Comparison of ENCODE assay signal across 24 cellular contexts in the genomic region with DNA sequence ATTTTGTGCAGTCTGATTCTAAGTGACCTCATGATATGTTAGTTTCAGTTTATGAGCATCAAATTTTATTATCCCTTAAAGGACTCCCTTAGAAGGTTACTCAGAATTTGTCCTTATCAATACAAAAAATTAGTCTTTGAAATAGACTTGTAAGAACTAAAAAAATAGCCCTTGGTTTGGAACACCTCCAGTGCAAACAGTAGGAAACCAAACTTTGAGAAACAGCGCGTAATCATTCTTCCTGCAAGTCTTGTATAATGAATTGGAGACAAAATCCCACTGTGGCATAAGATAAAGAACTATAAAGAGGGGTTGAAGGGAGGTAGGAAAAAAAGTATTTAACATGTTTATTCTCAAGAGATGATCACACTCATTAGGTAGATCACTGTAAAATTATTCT. TPM values are rescaled to one million over a fixed set of nuclear protein-coding genes. Genes with fewer than 3 reads are reported as not detected.
DNase-seq lines count a peak whose midpoint lies in the region; ATAC-seq, FAIRE-seq and TF ChIP-seq lines count a peak whose summit lies in the region.
"Had no signal": no experiment of that assay in that cellular context is flagged by ENCODE, and none has a peak within 500 bp of the region (broad histone marks: within the 10 kb centered on the region; RNA-seq: fewer than 3 reads in every experiment).

No MANE protein-coding gene starts in this region.

- H3K27me3 Mint-ChIP-seq in activated T-cell treated with anti-CD3 and anti-CD28 coated beads, Interleukin-2, amount 50 U/mL, for 72 hours (ENCODE audit: low read depth) = peaks cover 43% of the 10 kb centered on the region
- H3K27me3 Mint-ChIP-seq in CD8-positive, alpha-beta T cell (ENCODE audit: low read depth) = peaks cover 51% of the 10 kb centered on the region

- no peaks in the 10 kb centered on the region for H3K36me3 ChIP-seq in endothelial cell of umbilical vein (ENCODE audit: control insufficient read depth in 2 of 2, extremely low read depth in 1 of 2, insufficient read depth in 2 of 2, low read length in 2 of 2)
- H3K36me3 ChIP-seq in CD8-positive, alpha-beta T cell (ENCODE audit: insufficient read depth, low read length) = no peaks in the 10 kb centered on the region
- H3K36me3 ChIP-seq: BLaER1, HAP-1 had no signal

- H3K4me1 Mint-ChIP-seq in activated T-cell treated with anti-CD3 and anti-CD28 coated beads, Interleukin-2, amount 50 U/mL, for 72 hours (ENCODE audit: low read depth) = peaks cover 8% of the 10 kb centered on the region
- no peaks in the 10 kb centered on the region for H3K4me1 Mint-ChIP-seq in CD8-positive, alpha-beta T cell (ENCODE audit: low read depth)
- H3K4me1 Mint-ChIP-seq: B cell had no signal

- DNase-seq in activated T-cell treated with anti-CD3 and anti-CD28 coated beads, Interleukin-2, amount 50 U/mL, for 72 hours = no peak
- DNase-seq in activated T-cell treated with anti-CD3 and anti-CD28 coated beads for 4 hours = no peak
- DNase-seq in astrocyte of the spinal cord (ENCODE audit: low read depth, low spot score) = peak; percentile 52
- DNase-seq in endothelial cell of umbilical vein (ENCODE audit: low read depth, low spot score) = peak; percentile 60
- DNase-seq in CD8-positive, alpha-beta T cell = no peak
- DNase-seq in NCI-H748 (lab: John Stamatoyannopoulos, UW; ENCODE audit: unreplicated experiment) = no peak
- DNase-seq in SKM-1 treated with dmso at 0.1 percent for 144 hours (lab: John Stamatoyannopoulos, UW; ENCODE audit: unreplicated experiment) = no peak
- DNase-seq: Calu3; CD4-positive, alpha-beta T cell; COR-L47; DMS53; DMS79 treated with DMSO at 0.1 percent for 48 hours; GF-D8; GOT3 had no signal

- H2AFZ ChIP-seq in endothelial cell of umbilical vein (ENCODE audit: low read depth, low read length) = no peak overlapping the region

- H3K9ac ChIP-seq in endothelial cell of umbilical vein (replicated peaks; ENCODE audit: extremely low read depth, insufficient read depth, low read length) = no peak overlapping the region
- H3K9ac ChIP-seq: BLaER1 had no signal

- no peaks in the 10 kb centered on the region for H3K9me1 ChIP-seq in endothelial cell of umbilical vein (replicated peaks; ENCODE audit: control insufficient read depth, extremely low read depth, insufficient read depth, low read length)

- POLR2A ChIA-PET in endothelial cell of umbilical vein (lab: Charles Lee) = no interaction called here
- POLR2A ChIA-PET in CD8-positive, alpha-beta T cell (lab: Charles Lee) = no interaction called here

- no peaks in the 10 kb centered on the region for H3K79me2 ChIP-seq in endothelial cell of umbilical vein (ENCODE audit: control insufficient read depth, insufficient read depth, low read length)

- CTCF ChIA-PET in endothelial cell of umbilical vein (lab: Charles Lee) = interaction anchor here (1.1 to 1.8 kb wide), 3 partner anchors 15 to 54 kb away, joined by 3 to 4 read pairs (median 4); no protein-coding TSS in a partner anchor
- CTCF ChIA-PET in CD8-positive, alpha-beta T cell (lab: Charles Lee) = no interaction called here

- intact Hi-C loops in endothelial cell of umbilical vein (cut with micrococcal nuclease) = no loop called here
- intact Hi-C loops in CD8-positive, alpha-beta T cell (cut with DNase I, micrococcal nuclease) = no loop called here

- FAIRE-seq in endothelial cell of umbilical vein (lab: Jason Lieb, UNC) = no peak
- FAIRE-seq: A204.1, GM12891, GM18507, H54 had no signal

- peaks cover 1 to 4% of the 10 kb centered on the region in 2 donors for H3K36me3 Mint-ChIP-seq in activated T-cell treated with anti-CD3 and anti-CD28 coated beads, Interleukin-2, amount 50 U/mL, for 72 hours (ENCODE audit: insufficient read depth in 2 of 2)
- H3K36me3 Mint-ChIP-seq in CD8-positive, alpha-beta T cell = no peaks in the 10 kb centered on the region

- H3K4me3 ChIP-seq in astrocyte of the spinal cord (ENCODE audit: low read depth, low read length) (no peak overlapping the region), endothelial cell of umbilical vein (replicated peaks in 1 of 3; ENCODE audit: insufficient read depth in 1 of 3, low read depth in 1 of 3, low read length in 3 of 3) (no peak overlapping the region)
- H3K4me3 ChIP-seq in CD8-positive, alpha-beta T cell (ENCODE audit: low read depth, low read length) = no peak overlapping the region
- H3K4me3 ChIP-seq: BLaER1, HAP-1 had no signal

- no peak for TF ChIP-seq POLR2A in endothelial cell of umbilical vein (IDR thresholded peaks at IDR 0.05; ENCODE audit: low read depth, low read length)

- H3K9me3 ChIP-seq in endothelial cell of umbilical vein (replicated peaks; ENCODE audit: control insufficient read depth, insufficient read depth, low read length) = no peaks in the 10 kb centered on the region
- H3K9me3 ChIP-seq in CD8-positive, alpha-beta T cell (ENCODE audit: low read length) = no peaks in the 10 kb centered on the region
- H3K9me3 ChIP-seq: BLaER1, HAP-1 had no signal

- dilution Hi-C loops in endothelial cell of umbilical vein (cut with MboI; ENCODE audit: extremely low pct_ligation_motif_present, low sequenced_read_pairs) = no loop called here

- no peak overlapping the region for H3K27ac ChIP-seq in endothelial cell of umbilical vein (ENCODE audit: insufficient read depth, low read depth, low read length)
- no peak overlapping the region for H3K27ac ChIP-seq in CD8-positive, alpha-beta T cell (ENCODE audit: low read depth, low read length)
- H3K27ac ChIP-seq: 22Rv1, BLaER1, C4-2B had no signal

- no peak for ATAC-seq in activated T-cell treated with anti-CD3 and anti-CD28 coated beads, Interleukin-2, amount 50 U/mL, for 72 hours (replicated peaks in 1 of 2)
- no peak for ATAC-seq in CD8-positive, alpha-beta T cell
- no peak for ATAC-seq in HG02970 (IDR thresholded peaks at IDR 0.05; ENCODE audit: low FRiP score, unreplicated experiment)

- no peaks in the 10 kb centered on the region for H3K27me3 ChIP-seq in endothelial cell of umbilical vein (ENCODE audit: control insufficient read depth in 2 of 2, insufficient read depth in 2 of 2, low read length in 2 of 2)
- H3K27me3 ChIP-seq in CD8-positive, alpha-beta T cell (ENCODE audit: insufficient read depth, low read length) = peaks cover 2% of the 10 kb centered on the region
- H3K27me3 ChIP-seq: BLaER1 had no signal

- in situ Hi-C loops in astrocyte of the spinal cord (cut with HindIII; ENCODE audit: low sequenced_read_pairs) = no loop called here

- H3K4me3 Mint-ChIP-seq in activated T-cell treated with anti-CD3 and anti-CD28 coated beads, Interleukin-2, amount 50 U/mL, for 72 hours = no peak overlapping the region
- no peak overlapping the region for H3K4me3 Mint-ChIP-seq in CD8-positive, alpha-beta T cell
- H3K4me3 Mint-ChIP-seq: B cell; CD4-positive, alpha-beta T cell had no signal

- H3K4me2 ChIP-seq in endothelial cell of umbilical vein (ENCODE audit: insufficient read depth, low read length) = peak overlapping the region; percentile 58
- H3K4me2 ChIP-seq: BLaER1 had no signal

- H3K9me3 Mint-ChIP-seq in activated T-cell treated with anti-CD3 and anti-CD28 coated beads, Interleukin-2, amount 50 U/mL, for 72 hours = peaks cover 0 to 2% of the 10 kb centered on the region in 2 donors
- no peaks in the 10 kb centered on the region for H3K9me3 Mint-ChIP-seq in CD8-positive, alpha-beta T cell
- H3K9me3 Mint-ChIP-seq: CD4-positive, alpha-beta T cell had no signal

- BruUV-seq in endothelial cell of umbilical vein (replicated peaks; lab: Mats Ljungman, UMichigan) = no TSS peak

- H4K20me1 ChIP-seq in endothelial cell of umbilical vein (replicated peaks; ENCODE audit: control insufficient read depth, extremely low read depth, insufficient read depth, low read length) = no peaks in the 10 kb centered on the region
- H4K20me1 ChIP-seq: BLaER1 had no signal

- H3K4me1 ChIP-seq in endothelial cell of umbilical vein (ENCODE audit: control insufficient read depth, extremely low read depth, insufficient read depth, low read length) = peaks cover 22% of the 10 kb centered on the region
- no peaks in the 10 kb centered on the region for H3K4me1 ChIP-seq in CD8-positive, alpha-beta T cell (ENCODE audit: insufficient read depth, low read length)
- H3K4me1 ChIP-seq: BLaER1, HAP-1 had no signal

- H3K27ac Mint-ChIP-seq in activated T-cell treated with anti-CD3 and anti-CD28 coated beads, Interleukin-2, amount 50 U/mL, for 72 hours = peak overlapping the region; percentile 76
- H3K27ac Mint-ChIP-seq in CD8-positive, alpha-beta T cell = no peak overlapping the region
- H3K27ac Mint-ChIP-seq: B cell; CD4-positive, alpha-beta T cell had no signal

- TF ChIP-seq CTCF in astrocyte of the spinal cord (IDR thresholded peaks at IDR 0.05; ENCODE audit: low read depth, low read length) (no peak), endothelial cell of umbilical vein (IDR thresholded peaks at IDR 0.05; ENCODE audit: extremely low read depth in 1 of 2, insufficient read depth in 1 of 2, low read depth in 1 of 2, low read length in 2 of 2) (no peak)
- no peak for TF ChIP-seq CTCF in CD8-positive, alpha-beta T cell (IDR thresholded peaks at IDR 0.05)

RNA-seq across cellular contexts. Expression of gene MSANTD4, which starts 10.8 kb away (rescaled TPM):
- 10 to 100 TPM; 13.9 to 15.4 TPM for total RNA-seq in activated T-cell treated with anti-CD3 and anti-CD28 coated beads, Interleukin-2, amount 50 U/mL, for 72 hours
- total RNA-seq in endothelial cell of umbilical vein = 13.8 and 15.0 TPM in 2 replicates
- polyA plus RNA-seq in endothelial cell of umbilical vein = 3.3 and 3.9 TPM in 2 replicates
- 4.5 and 4.6 TPM in 2 replicates for polyA plus RNA-seq in endothelial cell of umbilical vein (2011; cell fraction: cytosol; rRNA removed)
- 5.8 and 7.7 TPM in 2 replicates for polyA plus RNA-seq in endothelial cell of umbilical vein (2011; cell fraction: nucleus; rRNA removed)
- 14.1 and 17.6 TPM in 2 replicates for polyA plus RNA-seq in endothelial cell of umbilical vein (2012)
- 4.9 and 5.9 TPM in 2 replicates for polyA minus RNA-seq in endothelial cell of umbilical vein
- polyA minus RNA-seq in endothelial cell of umbilical vein (2011; cell fraction: cytosol; rRNA and poly(A)+ RNA removed) = 5.2 TPM
- polyA minus RNA-seq in endothelial cell of umbilical vein (2011; cell fraction: nucleus; rRNA and poly(A)+ RNA removed) = 7.9 and 9.5 TPM in 2 replicates
- total RNA-seq in CD8-positive, alpha-beta T cell = 1 to 10 TPM; 4.9 to 5.5 TPM

RNA-seq across cellular contexts. Expression of gene KBTBD3, which starts 44.3 kb away (rescaled TPM):
- total RNA-seq in activated T-cell treated with anti-CD3 and anti-CD28 coated beads, Interleukin-2, amount 50 U/mL, for 72 hours = 10 to 100 TPM; 13.4 to 16.8 TPM
- 2.4 and 3.6 TPM in 2 replicates for total RNA-seq in endothelial cell of umbilical vein
- polyA plus RNA-seq in endothelial cell of umbilical vein = 0.76 and 0.84 TPM in 2 replicates
- polyA plus RNA-seq in endothelial cell of umbilical vein (2011; cell fraction: cytosol; rRNA removed) = 1.1 and 1.3 TPM in 2 replicates
- polyA plus RNA-seq in endothelial cell of umbilical vein (2011; cell fraction: nucleus; rRNA removed) = 1.6 and 1.8 TPM in 2 replicates
- 3.8 and 4.3 TPM in 2 replicates for polyA plus RNA-seq in endothelial cell of umbilical vein (2012)
- polyA minus RNA-seq in endothelial cell of umbilical vein = 8.2 and 9.3 TPM in 2 replicates
- polyA minus RNA-seq in endothelial cell of umbilical vein (2011; cell fraction: cytosol; rRNA and poly(A)+ RNA removed) = not detected
- polyA minus RNA-seq in endothelial cell of umbilical vein (2011; cell fraction: nucleus; rRNA and poly(A)+ RNA removed) = 3.5 and 5.9 TPM in 2 replicates
- 1 to 10 TPM; 3.3 to 6.7 TPM for total RNA-seq in CD8-positive, alpha-beta T cell

RNA-seq across cellular contexts. Expression of gene AASDHPPT, which starts 44.6 kb away (rescaled TPM):
- 10 to 100 TPM; 28.4 to 34.4 TPM for total RNA-seq in activated T-cell treated with anti-CD3 and anti-CD28 coated beads, Interleukin-2, amount 50 U/mL, for 72 hours
- total RNA-seq in endothelial cell of umbilical vein = 29.8 and 34.2 TPM in 2 replicates
- polyA plus RNA-seq in endothelial cell of umbilical vein = 10.3 and 14.3 TPM in 2 replicates
- polyA plus RNA-seq in endothelial cell of umbilical vein (2011; cell fraction: cytosol; rRNA removed) = 19.1 and 20.3 TPM in 2 replicates
- 11.3 and 16.1 TPM in 2 replicates for polyA plus RNA-seq in endothelial cell of umbilical vein (2011; cell fraction: nucleus; rRNA removed)
- 34.1 and 43.5 TPM in 2 replicates for polyA plus RNA-seq in endothelial cell of umbilical vein (2012)
- 25.9 and 28.5 TPM in 2 replicates for polyA minus RNA-seq in endothelial cell of umbilical vein
- 25.7 TPM for polyA minus RNA-seq in endothelial cell of umbilical vein (2011; cell fraction: cytosol; rRNA and poly(A)+ RNA removed)
- polyA minus RNA-seq in endothelial cell of umbilical vein (2011; cell fraction: nucleus; rRNA and poly(A)+ RNA removed) = 23.3 and 29.1 TPM in 2 replicates
- 10 to 100 TPM; 16.1 to 21.3 TPM for total RNA-seq in CD8-positive, alpha-beta T cell

Comparison
In these comparisons a context has a peak if more than half of its experiments do, and no peak if none do; other contexts are left out.
1. DNase-seq: peak in astrocyte of the spinal cord (single experiment) and endothelial cell of umbilical vein (single experiment); none in activated T-cell treated with anti-CD3 and anti-CD28 coated beads, Interleukin-2, amount 50 U/mL, for 72 hours (0 of 2), activated T-cell treated with anti-CD3 and anti-CD28 coated beads for 4 hours (single experiment), CD8-positive, alpha-beta T cell (0 of 7), NCI-H748 (single experiment) and SKM-1 treated with dmso at 0.1 percent for 144 hours (single experiment).